Comparison of ENCODE assay signal across 8 cellular contexts in the genomic region with DNA sequence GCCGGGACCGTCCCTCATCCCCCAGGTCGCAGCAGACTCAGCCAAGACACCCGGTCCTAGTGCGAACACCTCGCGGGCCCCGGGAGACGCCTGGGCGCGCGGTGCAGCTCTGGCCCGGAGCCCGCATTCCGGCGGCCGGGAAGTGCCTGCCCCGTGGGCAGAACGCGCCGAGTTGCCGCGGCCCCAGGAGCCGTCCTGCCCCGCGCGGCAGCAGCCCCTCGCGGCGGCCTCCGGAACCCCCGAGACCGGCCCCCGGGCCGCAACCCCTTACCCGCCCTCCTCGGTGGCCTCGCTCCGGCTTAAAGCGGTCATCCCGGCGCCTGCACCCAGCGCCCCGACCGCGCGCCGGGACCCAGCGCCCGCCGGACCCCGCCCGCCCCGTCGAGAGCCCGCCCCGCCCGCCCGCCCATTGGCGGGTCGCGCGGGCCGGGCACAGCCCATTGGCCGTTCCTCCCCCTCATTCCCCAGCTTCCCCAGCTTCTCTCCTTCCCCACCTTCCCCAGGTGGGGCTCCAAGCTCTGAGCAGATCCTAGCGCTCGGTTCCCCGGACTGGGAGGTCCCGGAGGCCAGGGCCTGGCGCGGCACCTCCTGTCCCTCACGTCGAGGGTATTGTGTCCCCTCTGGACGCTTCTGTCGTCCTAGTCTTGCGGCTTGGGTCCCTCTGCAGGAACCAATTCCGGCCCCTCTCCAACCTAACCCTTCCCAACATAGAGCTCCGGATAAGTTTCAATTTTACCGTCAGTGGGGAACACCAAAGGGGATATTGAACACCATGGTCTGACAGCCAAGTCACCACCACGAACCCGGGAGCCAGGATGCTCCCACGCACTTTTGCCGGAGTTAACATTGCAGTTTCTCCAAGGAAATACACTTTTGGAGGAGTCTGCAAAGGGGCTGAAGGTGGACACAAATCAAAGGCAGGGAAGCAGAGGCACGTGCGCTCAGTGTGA. TPM values are rescaled to one million over a fixed set of nuclear protein-coding genes. Genes with fewer than 3 reads are reported as not detected.
DNase-seq lines count a peak whose midpoint lies in the region; ATAC-seq and TF ChIP-seq lines count a peak whose summit lies in the region.

A gene (minus strand): TSS at position 328 of the 950 bp plus-strand sequence.

- WGBS in lung, 2 donors, result 11 to 26% methylated on average over 35 to 85 of the region's 85 CpGs

- H3K27me3 ChIP-seq in SJSA1 (replicated peaks), result no peaks in the 10 kb centered on the region
- no peaks in the 10 kb centered on the region for H3K27me3 ChIP-seq in lung (ENCODE audit: control insufficient read depth, insufficient read depth)

- TF ChIP-seq CTCF in lung (IDR thresholded peaks at IDR 0.05; ENCODE audit: control extremely low read depth, extremely low read depth), result no peak

- H3K4me3 ChIP-seq in SJSA1, result peak within 1 kb of the TSS; percentile 33
- peak within 1 kb of the TSS; percentile 8 for H3K4me3 ChIP-seq in lung

- H3K27ac ChIP-seq in SJSA1, result no peak within 1 kb of the TSS
- peak within 1 kb of the TSS in 1 of 2 donors; percentile 79 for H3K27ac ChIP-seq in lung (ENCODE audit: low read depth in 1 of 2, low read length in 1 of 2)

- DNase-seq in AG08395 (ENCODE audit: low spot score) (peak; percentile 81), SJSA1 (ENCODE audit: low read depth in 1 of 2, low spot score in 2 of 2) (peak in 1 of 2 experiments; percentile 20), dermis blood vessel endothelial cell (peak; percentile 35), lung (ENCODE audit: low spot score) (peak; percentile 64), T-helper 9 cell (no peak), SIG-M5 treated with dmso at 0.1 percent for 504 hours (lab: John Stamatoyannopoulos, UW; ENCODE audit: unreplicated experiment) (no peak)
- peak; percentile 8 for DNase-seq in stimulated activated naive CD4-positive, alpha-beta T cell treated with Interleukin-2 at 50 U/mL for 16 hours (lab: John Stamatoyannopoulos, UW)

- peak; percentile 43 for ATAC-seq in GM19438 (IDR thresholded peaks at IDR 0.05; ENCODE audit: low read depth, unreplicated experiment)
- ATAC-seq in lung (ENCODE audit: insufficient read depth, low FRiP score), result peak; percentile 70

- H3K9me3 ChIP-seq in SJSA1 (replicated peaks) (no peaks in the 10 kb centered on the region), lung (ENCODE audit: control insufficient read depth in 2 of 2, insufficient read depth in 1 of 2, low read length in 1 of 2) (no peaks in the 10 kb centered on the region)

- H3K36me3 ChIP-seq in SJSA1, result peaks cover 50% of the 10 kb centered on the region
- peaks cover 17 to 32% of the 10 kb centered on the region in 2 donors for H3K36me3 ChIP-seq in lung (ENCODE audit: control insufficient read depth in 2 of 2, insufficient read depth in 2 of 2, low read length in 2 of 2)

- peaks cover 10% of the 10 kb centered on the region for H3K4me1 ChIP-seq in SJSA1 (replicated peaks)
- no peaks in the 10 kb centered on the region for H3K4me1 ChIP-seq in lung (ENCODE audit: control insufficient read depth in 2 of 2, insufficient read depth in 2 of 2, low read length in 2 of 2)

RNA-seq across cellular contexts. Expression of the gene that starts here (rescaled TPM):
- 0.16 TPM in 1 of 2 replicates, not detected in the other for total RNA-seq in SJSA1 (2014; rRNA removed; shearing (Covaris generic))
- total RNA-seq in dermis blood vessel endothelial cell (0.14 and 0.17 TPM in 2 replicates), lung (10 to 100 TPM in 1 of 2 donors, 1 to 10 TPM in 1; 4.0 to 25.2 TPM)
- 10 to 100 TPM in 1 of 2 donors, 1 to 10 TPM in 1; 8.4 to 13.0 TPM for polyA plus RNA-seq in lung

Comparison
In these comparisons a context has a peak if more than half of its experiments do, and no peak if none do; other contexts are left out.
1. Peak in DNase-seq in dermis blood vessel endothelial cell; RNA of the gene not detected or under 1 TPM.
2. DNase-seq: peak in AG08395 (single experiment), lung (single experiment) and stimulated activated naive CD4-positive, alpha-beta T cell treated with Interleukin-2 at 50 U/mL for 16 hours (single experiment); none in T-helper 9 cell (single experiment) and SIG-M5 treated with dmso at 0.1 percent for 504 hours (single experiment).